Comparison of ENCODE assay signal across 1 cellular context in the genomic region with DNA sequence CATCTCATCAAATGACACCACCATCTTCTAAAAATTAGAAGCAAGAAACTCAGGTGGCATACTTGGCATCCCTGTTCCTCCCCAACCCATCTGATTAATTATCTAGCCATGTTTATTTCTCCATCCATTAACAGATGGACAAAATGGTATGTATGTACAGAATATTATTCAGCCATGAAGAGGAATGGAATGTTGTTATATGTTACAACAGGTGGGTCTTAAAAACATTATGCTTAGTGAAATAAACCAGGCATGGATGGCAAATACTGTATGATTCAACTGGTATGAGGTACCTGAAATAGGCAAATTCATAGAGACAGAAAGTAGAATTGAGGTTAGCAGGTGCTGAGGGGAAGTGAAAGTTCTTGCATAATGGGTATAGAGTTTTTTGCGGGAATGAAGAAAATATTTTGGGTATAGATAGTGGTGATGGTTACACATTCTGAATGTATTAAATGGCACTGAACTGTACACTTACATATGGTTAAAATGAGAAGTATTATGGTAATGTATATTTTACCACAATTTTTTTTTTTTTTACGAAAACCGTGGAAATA.
TF ChIP-seq lines count a peak whose summit lies in the region.

No MANE protein-coding gene starts in this region.

TF ChIP-seq in WTC11, 78 proteins besides CTCF, POLR2A, EP300 and RAD21 (continued from another document):
- TF ChIP-seq ATF3 (CRISPR knock-in tag; conservative IDR thresholded peaks at IDR 0.05) (no peak), JUN (CRISPR knock-in tag; IDR thresholded peaks at IDR 0.05) (no peak), ZNF121 (CRISPR knock-in tag; IDR thresholded peaks at IDR 0.05) (no peak), SMAD3 (CRISPR knock-in tag; IDR thresholded peaks at IDR 0.05; ENCODE audit: borderline replicate concordance) (no peak), SMAD4 (CRISPR knock-in tag; IDR thresholded peaks at IDR 0.05) (no peak), ATF2 (CRISPR knock-in tag; IDR thresholded peaks at IDR 0.05; ENCODE audit: borderline replicate concordance, low read depth) (no peak), GABPB1 (CRISPR knock-in tag; IDR thresholded peaks at IDR 0.05) (no peak)
- TF ChIP-seq, protein P1, sequence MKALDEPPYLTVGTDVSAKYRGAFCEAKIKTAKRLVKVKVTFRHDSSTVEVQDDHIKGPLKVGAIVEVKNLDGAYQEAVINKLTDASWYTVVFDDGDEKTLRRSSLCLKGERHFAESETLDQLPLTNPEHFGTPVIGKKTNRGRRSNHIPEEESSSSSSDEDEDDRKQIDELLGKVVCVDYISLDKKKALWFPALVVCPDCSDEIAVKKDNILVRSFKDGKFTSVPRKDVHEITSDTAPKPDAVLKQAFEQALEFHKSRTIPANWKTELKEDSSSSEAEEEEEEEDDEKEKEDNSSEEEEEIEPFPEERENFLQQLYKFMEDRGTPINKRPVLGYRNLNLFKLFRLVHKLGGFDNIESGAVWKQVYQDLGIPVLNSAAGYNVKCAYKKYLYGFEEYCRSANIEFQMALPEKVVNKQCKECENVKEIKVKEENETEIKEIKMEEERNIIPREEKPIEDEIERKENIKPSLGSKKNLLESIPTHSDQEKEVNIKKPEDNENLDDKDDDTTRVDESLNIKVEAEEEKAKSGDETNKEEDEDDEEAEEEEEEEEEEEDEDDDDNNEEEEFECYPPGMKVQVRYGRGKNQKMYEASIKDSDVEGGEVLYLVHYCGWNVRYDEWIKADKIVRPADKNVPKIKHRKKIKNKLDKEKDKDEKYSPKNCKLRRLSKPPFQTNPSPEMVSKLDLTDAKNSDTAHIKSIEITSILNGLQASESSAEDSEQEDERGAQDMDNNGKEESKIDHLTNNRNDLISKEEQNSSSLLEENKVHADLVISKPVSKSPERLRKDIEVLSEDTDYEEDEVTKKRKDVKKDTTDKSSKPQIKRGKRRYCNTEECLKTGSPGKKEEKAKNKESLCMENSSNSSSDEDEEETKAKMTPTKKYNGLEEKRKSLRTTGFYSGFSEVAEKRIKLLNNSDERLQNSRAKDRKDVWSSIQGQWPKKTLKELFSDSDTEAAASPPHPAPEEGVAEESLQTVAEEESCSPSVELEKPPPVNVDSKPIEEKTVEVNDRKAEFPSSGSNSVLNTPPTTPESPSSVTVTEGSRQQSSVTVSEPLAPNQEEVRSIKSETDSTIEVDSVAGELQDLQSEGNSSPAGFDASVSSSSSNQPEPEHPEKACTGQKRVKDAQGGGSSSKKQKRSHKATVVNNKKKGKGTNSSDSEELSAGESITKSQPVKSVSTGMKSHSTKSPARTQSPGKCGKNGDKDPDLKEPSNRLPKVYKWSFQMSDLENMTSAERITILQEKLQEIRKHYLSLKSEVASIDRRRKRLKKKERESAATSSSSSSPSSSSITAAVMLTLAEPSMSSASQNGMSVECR (CRISPR knock-in tag; IDR thresholded peaks at IDR 0.05; ENCODE audit: borderline replicate concordance), result no peak
- TF ChIP-seq, protein P2, sequence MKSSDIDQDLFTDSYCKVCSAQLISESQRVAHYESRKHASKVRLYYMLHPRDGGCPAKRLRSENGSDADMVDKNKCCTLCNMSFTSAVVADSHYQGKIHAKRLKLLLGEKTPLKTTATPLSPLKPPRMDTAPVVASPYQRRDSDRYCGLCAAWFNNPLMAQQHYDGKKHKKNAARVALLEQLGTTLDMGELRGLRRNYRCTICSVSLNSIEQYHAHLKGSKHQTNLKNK (CRISPR knock-in tag; IDR thresholded peaks at IDR 0.05), result no peak
TF ChIP-seq in WTC11: peak in this region for 0.
